In genomic region chr17:58969156-58969555, GRCh38 we compare ENCODE assay signal across 12 cellular contexts.
DNase-seq lines count a peak whose midpoint lies in the region; FAIRE-seq and TF ChIP-seq lines count a peak whose summit lies in the region.
"Had no signal": no experiment of that assay in that cellular context is flagged by ENCODE, and none has a peak within 500 bp of the region (broad histone marks: within the 10 kb centered on the region; RNA-seq: fewer than 3 reads in every experiment).

No MANE protein-coding gene starts in this region.

- H3K4me1 ChIP-seq in SJCRH30: no peaks in the 10 kb centered on the region
- H3K4me1 ChIP-seq: stomach had no signal

- peak; percentile 16 for FAIRE-seq in D721Med (lab: Jason Lieb, UNC)

- H3K27me3 ChIP-seq in SJCRH30: no peaks in the 10 kb centered on the region
- H3K27me3 ChIP-seq: stomach had no signal

- H3K27ac ChIP-seq in SJCRH30: no peak overlapping the region
- H3K27ac ChIP-seq: stomach had no signal

- TF ChIP-seq CTCF in D721Med (IDR thresholded peaks at IDR 0.05; ENCODE audit: insufficient read depth, missing control alignments): no peak

- no peaks in the 10 kb centered on the region for H3K9me3 ChIP-seq in SJCRH30 (replicated peaks)
- H3K9me3 ChIP-seq: stomach had no signal

- H3K36me3 ChIP-seq in SJCRH30: no peaks in the 10 kb centered on the region
- H3K36me3 ChIP-seq: stomach had no signal

- DNase-seq in D721Med (ENCODE audit: insufficient read length, low spot score): no peak
- peak; percentile 97 for DNase-seq in NCI-H1105 treated with DMSO at 0.1 percent for 48 hours (lab: John Stamatoyannopoulos, UW)
- DNase-seq in NCI-H748 treated with DMSO at 0.1 percent for 48 hours (lab: John Stamatoyannopoulos, UW): peak; percentile 97
- peak; percentile 28 for DNase-seq in kidney tubule cell (ENCODE audit: low spot score)
- no peak for DNase-seq in NCI-H524 (lab: John Stamatoyannopoulos, UW)
- DNase-seq in GF-D8 (lab: John Stamatoyannopoulos, UW): no peak
- DNase-seq in stimulated activated naive CD4-positive, alpha-beta T cell treated with Interleukin-2 at 50 U/mL for 16 hours (lab: John Stamatoyannopoulos, UW): no peak
- no peak for DNase-seq in SJCRH30
- DNase-seq: activated CD8-positive, alpha-beta T cell treated with anti-CD3 and anti-CD28 coated beads for 36 hours; activated gamma-delta T cell; AML-193; stomach had no signal

- H3K4me3 ChIP-seq in SJCRH30: no peak overlapping the region
- H3K4me3 ChIP-seq: stomach had no signal

Comparison
In these comparisons a context has a peak if more than half of its experiments do, and no peak if none do; other contexts are left out.
1. DNase-seq: peak in NCI-H1105 treated with DMSO at 0.1 percent for 48 hours (single experiment), NCI-H748 treated with DMSO at 0.1 percent for 48 hours (single experiment) and kidney tubule cell (single experiment); none in D721Med (single experiment), NCI-H524 (0 of 2), GF-D8 (single experiment), stimulated activated naive CD4-positive, alpha-beta T cell treated with Interleukin-2 at 50 U/mL for 16 hours (single experiment) and SJCRH30 (0 of 2).